In the genomic region with DNA sequence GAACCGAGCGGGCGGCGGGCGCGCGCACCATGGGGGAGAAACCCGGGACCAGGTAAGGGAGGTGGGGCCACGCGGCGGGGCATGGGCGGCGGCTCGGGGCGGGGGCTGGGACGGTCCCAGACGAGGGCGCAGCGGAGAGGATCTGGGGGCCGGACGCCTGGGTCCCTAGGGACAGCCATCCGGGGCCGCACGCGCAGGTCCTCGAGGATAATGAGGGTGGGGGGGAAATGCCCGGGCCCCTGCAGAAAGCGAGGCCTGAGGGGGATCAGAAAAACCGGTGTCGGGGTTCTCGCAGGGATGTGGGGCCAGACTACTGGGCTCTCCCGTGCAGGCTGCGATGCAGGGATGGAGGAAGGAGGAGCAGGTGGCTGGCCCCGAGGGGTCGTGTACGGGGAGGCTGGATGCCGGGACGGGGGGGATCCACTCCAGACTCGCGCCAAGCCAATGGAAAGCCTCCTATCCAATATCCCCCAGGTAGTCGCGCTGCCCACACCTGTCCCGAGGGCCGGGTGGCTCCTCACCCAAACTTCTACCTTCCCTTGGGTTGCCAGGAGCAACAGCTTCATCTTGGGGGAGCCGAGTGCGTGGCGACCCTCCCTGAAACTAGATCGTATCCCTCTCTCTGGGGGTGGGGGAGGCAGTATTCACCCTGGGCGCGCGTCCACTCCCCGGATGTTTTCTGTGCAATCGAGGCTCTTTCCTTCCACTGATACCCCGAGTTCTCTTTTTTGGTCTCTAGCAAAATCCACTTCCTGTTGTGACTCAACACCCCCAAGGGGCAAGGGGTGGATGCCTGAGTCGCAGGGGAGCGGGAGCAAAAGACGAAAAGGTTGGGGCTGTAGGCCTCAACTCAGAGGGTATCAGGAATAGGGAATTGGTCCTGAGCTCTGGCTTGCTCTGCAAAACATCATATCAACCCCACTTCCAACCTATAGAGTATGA, we compare ENCODE assay signal across 1 cellular context.
TF ChIP-seq lines count a peak whose summit lies in the region.

No MANE protein-coding gene starts in this region.

TF ChIP-seq in HepG2, 621 proteins besides CTCF, POLR2A, EP300 and RAD21 (continues in another document):
- no peak for TF ChIP-seq ELF4 (CRISPR knock-in tag; IDR thresholded peaks at IDR 0.05; ENCODE audit: borderline replicate concordance)
- TF ChIP-seq, protein P1, sequence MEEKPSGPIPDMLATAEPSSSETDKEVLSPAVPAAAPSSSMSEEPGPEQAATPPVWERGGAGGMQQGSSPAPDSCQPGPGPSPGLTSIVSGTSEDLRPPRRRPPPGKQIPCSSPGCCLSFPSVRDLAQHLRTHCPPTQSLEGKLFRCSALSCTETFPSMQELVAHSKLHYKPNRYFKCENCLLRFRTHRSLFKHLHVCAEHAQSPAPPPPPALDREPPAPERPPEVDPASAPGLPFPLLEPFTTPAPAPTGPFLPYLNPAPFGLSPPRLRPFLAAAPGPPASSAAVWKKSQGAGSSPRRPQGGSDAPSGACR (CRISPR knock-in tag; IDR thresholded peaks at IDR 0.05): no peak
- TF ChIP-seq, protein P2, sequence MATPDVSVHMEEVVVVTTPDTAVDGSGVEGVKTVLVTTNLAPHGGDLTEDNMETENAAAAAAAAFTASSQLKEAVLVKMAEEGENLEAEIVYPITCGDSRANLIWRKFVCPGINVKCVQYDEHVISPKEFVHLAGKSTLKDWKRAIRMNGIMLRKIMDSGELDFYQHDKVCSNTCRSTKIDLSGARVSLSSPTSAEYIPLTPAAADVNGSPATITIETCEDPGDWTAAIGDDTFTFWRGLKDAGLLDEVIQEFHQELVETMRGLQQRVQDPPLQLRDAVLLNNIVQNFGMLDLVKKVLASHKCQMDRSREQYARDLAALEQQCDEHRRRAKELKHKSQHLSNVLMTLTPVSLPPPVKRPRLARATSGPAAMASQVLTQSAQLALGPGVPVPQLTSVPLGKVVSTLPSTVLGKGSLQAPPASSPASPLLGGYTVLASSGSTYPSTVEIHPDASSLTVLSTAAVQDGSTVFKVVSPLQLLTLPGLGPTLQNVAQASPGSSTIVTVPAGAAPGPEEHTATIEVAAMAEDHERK (CRISPR knock-in tag; IDR thresholded peaks at IDR 0.05; ENCODE audit: low read depth): no peak
- TF ChIP-seq ZNF616 (CRISPR knock-in tag; IDR thresholded peaks at IDR 0.05; ENCODE audit: low read depth): no peak
- 0 out of 2 replicates have a peak, but pooled peaks have one; percentile 11 for TF ChIP-seq MXD1 (CRISPR knock-in tag; IDR thresholded peaks at IDR 0.05)
- peak; percentile 19 for TF ChIP-seq HNRNPK (IDR thresholded peaks at IDR 0.05; ENCODE audit: low read depth, low read length, poor library complexity, severe bottlenecking)
- peak; percentile 1; the same call in 1 of the 2 replicates for TF ChIP-seq POGZ (CRISPR knock-in tag; IDR thresholded peaks at IDR 0.05)
- TF ChIP-seq, protein P3, sequence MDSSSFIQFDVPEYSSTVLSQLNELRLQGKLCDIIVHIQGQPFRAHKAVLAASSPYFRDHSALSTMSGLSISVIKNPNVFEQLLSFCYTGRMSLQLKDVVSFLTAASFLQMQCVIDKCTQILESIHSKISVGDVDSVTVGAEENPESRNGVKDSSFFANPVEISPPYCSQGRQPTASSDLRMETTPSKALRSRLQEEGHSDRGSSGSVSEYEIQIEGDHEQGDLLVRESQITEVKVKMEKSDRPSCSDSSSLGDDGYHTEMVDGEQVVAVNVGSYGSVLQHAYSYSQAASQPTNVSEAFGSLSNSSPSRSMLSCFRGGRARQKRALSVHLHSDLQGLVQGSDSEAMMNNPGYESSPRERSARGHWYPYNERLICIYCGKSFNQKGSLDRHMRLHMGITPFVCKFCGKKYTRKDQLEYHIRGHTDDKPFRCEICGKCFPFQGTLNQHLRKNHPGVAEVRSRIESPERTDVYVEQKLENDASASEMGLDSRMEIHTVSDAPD (CRISPR knock-in tag; IDR thresholded peaks at IDR 0.05): 0 out of 2 replicates have a peak, but pooled peaks have one; percentile 35
- TF ChIP-seq, protein P4, sequence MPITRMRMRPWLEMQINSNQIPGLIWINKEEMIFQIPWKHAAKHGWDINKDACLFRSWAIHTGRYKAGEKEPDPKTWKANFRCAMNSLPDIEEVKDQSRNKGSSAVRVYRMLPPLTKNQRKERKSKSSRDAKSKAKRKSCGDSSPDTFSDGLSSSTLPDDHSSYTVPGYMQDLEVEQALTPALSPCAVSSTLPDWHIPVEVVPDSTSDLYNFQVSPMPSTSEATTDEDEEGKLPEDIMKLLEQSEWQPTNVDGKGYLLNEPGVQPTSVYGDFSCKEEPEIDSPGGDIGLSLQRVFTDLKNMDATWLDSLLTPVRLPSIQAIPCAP (CRISPR knock-in tag; IDR thresholded peaks at IDR 0.05; ENCODE audit: low read depth): no peak
- TF ChIP-seq POGK (CRISPR knock-in tag; conservative IDR thresholded peaks at IDR 0.05): 0 out of 2 replicates have a peak, but pooled peaks have one; percentile 12
- no peak for TF ChIP-seq ZNF280B (CRISPR knock-in tag; IDR thresholded peaks at IDR 0.05; ENCODE audit: borderline replicate concordance)
- 0 out of 2 replicates have a peak, but pooled peaks have one; percentile 21 for TF ChIP-seq TARDBP (CRISPR knock-in tag; IDR thresholded peaks at IDR 0.05)
- TF ChIP-seq PAX8 (CRISPR knock-in tag; IDR thresholded peaks at IDR 0.05; ENCODE audit: borderline replicate concordance): no peak
- no peak for TF ChIP-seq MYNN (CRISPR knock-in tag; IDR thresholded peaks at IDR 0.05; ENCODE audit: low read depth)
- no peak for TF ChIP-seq KLF13 (CRISPR knock-in tag; IDR thresholded peaks at IDR 0.05)
- 0 out of 2 replicates have a peak, but pooled peaks have one; percentile 18 for TF ChIP-seq AHR (CRISPR knock-in tag; IDR thresholded peaks at IDR 0.05)
- TF ChIP-seq, protein P5, sequence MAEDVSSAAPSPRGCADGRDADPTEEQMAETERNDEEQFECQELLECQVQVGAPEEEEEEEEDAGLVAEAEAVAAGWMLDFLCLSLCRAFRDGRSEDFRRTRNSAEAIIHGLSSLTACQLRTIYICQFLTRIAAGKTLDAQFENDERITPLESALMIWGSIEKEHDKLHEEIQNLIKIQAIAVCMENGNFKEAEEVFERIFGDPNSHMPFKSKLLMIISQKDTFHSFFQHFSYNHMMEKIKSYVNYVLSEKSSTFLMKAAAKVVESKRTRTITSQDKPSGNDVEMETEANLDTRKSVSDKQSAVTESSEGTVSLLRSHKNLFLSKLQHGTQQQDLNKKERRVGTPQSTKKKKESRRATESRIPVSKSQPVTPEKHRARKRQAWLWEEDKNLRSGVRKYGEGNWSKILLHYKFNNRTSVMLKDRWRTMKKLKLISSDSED (CRISPR knock-in tag; IDR thresholded peaks at IDR 0.05): peak; percentile 64; the same call in 1 of the 2 replicates
- TF ChIP-seq ARID2 (CRISPR knock-in tag; IDR thresholded peaks at IDR 0.05; ENCODE audit: borderline replicate concordance): 0 out of 2 replicates have a peak, but pooled peaks have one; percentile 16
- 0 out of 2 replicates have a peak, but pooled peaks have one; percentile 22 for TF ChIP-seq ZSCAN5A (CRISPR knock-in tag; IDR thresholded peaks at IDR 0.05; ENCODE audit: borderline replicate concordance)
- TF ChIP-seq, protein P6, sequence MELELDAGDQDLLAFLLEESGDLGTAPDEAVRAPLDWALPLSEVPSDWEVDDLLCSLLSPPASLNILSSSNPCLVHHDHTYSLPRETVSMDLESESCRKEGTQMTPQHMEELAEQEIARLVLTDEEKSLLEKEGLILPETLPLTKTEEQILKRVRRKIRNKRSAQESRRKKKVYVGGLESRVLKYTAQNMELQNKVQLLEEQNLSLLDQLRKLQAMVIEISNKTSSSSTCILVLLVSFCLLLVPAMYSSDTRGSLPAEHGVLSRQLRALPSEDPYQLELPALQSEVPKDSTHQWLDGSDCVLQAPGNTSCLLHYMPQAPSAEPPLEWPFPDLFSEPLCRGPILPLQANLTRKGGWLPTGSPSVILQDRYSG (CRISPR knock-in tag; IDR thresholded peaks at IDR 0.05): no peak
- 0 out of 2 replicates have a peak, but pooled peaks have one; percentile 15 for TF ChIP-seq ZFX (CRISPR knock-in tag; IDR thresholded peaks at IDR 0.05; ENCODE audit: low read depth)
- TF ChIP-seq, protein P7, sequence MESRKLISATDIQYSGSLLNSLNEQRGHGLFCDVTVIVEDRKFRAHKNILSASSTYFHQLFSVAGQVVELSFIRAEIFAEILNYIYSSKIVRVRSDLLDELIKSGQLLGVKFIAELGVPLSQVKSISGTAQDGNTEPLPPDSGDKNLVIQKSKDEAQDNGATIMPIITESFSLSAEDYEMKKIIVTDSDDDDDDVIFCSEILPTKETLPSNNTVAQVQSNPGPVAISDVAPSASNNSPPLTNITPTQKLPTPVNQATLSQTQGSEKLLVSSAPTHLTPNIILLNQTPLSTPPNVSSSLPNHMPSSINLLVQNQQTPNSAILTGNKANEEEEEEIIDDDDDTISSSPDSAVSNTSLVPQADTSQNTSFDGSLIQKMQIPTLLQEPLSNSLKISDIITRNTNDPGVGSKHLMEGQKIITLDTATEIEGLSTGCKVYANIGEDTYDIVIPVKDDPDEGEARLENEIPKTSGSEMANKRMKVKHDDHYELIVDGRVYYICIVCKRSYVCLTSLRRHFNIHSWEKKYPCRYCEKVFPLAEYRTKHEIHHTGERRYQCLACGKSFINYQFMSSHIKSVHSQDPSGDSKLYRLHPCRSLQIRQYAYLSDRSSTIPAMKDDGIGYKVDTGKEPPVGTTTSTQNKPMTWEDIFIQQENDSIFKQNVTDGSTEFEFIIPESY (CRISPR knock-in tag; IDR thresholded peaks at IDR 0.05): no peak
- 0 out of 2 replicates have a peak, but pooled peaks have one; percentile 56 for TF ChIP-seq CENPT (CRISPR knock-in tag; IDR thresholded peaks at IDR 0.05; ENCODE audit: low read depth)
- TF ChIP-seq KDM5B (CRISPR knock-in tag; IDR thresholded peaks at IDR 0.05; ENCODE audit: borderline replicate concordance): peak; percentile 29; the same call in 1 of the 2 replicates
- TF ChIP-seq TBP (CRISPR knock-in tag; IDR thresholded peaks at IDR 0.05): no peak
- TF ChIP-seq MATR3 (CRISPR knock-in tag; IDR thresholded peaks at IDR 0.05): no peak
- TF ChIP-seq ZNF792 (CRISPR knock-in tag; IDR thresholded peaks at IDR 0.05): no peak
- peak; percentile 13; the same call in 1 of the 2 replicates for TF ChIP-seq ARID4A (CRISPR knock-in tag; IDR thresholded peaks at IDR 0.05; ENCODE audit: borderline replicate concordance)
- no peak for TF ChIP-seq PRPF4 (IDR thresholded peaks at IDR 0.05; ENCODE audit: low read depth, low read length, poor library complexity, severe bottlenecking)
- 0 out of 2 replicates have a peak, but pooled peaks have one; percentile 2 for TF ChIP-seq ZNF121 (CRISPR knock-in tag; IDR thresholded peaks at IDR 0.05)
- TF ChIP-seq ZBTB42 (CRISPR knock-in tag; IDR thresholded peaks at IDR 0.05): 0 out of 2 replicates have a peak, but pooled peaks have one; percentile 51
